Comparison of ENCODE assay signal across 23 cellular contexts in the genomic region with DNA sequence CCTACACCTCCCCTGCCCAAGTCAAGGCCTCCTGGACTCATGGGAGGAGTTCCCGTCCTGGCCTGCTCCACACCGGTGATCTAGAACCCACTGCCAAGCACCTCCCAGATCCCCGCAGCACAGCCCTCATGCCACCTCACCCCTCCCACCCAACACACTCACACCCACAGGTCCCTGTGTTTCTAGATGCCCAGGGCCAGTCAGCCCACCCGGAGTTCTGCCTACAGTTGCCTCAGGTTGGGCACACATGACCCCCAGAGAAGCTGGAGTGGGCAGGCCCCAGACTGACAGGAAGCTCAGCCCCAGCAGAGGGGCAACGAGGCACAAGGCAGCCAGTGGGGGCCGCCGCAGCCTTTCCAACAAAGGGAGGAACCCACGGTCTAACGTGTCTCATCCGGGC. TPM values are rescaled to one million over a fixed set of nuclear protein-coding genes. Genes with fewer than 3 reads are reported as not detected.
DNase-seq lines count a peak whose midpoint lies in the region; FAIRE-seq and TF ChIP-seq lines count a peak whose summit lies in the region.
"Had no signal": no experiment of that assay in that cellular context is flagged by ENCODE, and none has a peak within 500 bp of the region (broad histone marks: within the 10 kb centered on the region; RNA-seq: fewer than 3 reads in every experiment).

No MANE protein-coding gene starts in this region.

- no peak overlapping the region for H3K27ac Mint-ChIP-seq in Calu3 (ENCODE audit: unreplicated experiment)
- H3K27ac Mint-ChIP-seq: activated B cell treated with CpG ODN at 0.5 μM for 24 hours; activated naive CD8-positive, alpha-beta T cell treated with anti-CD3 and anti-CD28 coated beads, Interleukin-2, amount 50 U/mL, for 24 hours had no signal

- H3K4me1 ChIP-seq in BLaER1 (peaks cover 94% of the 10 kb centered on the region), H1 (replicated peaks in 1 of 4; ENCODE audit: control insufficient read depth in 3 of 4, insufficient read depth in 4 of 4, low read length in 3 of 4) (peaks cover 6 to 12% (median 10%) of the 10 kb centered on the region in 4 experiments; a peak in 6 of 7 replicates)

- H2BK120ac ChIP-seq in H1 (replicated peaks; ENCODE audit: low read depth, low read length), result no peak overlapping the region

- TF ChIP-seq CTCF in HL-60 (IDR thresholded peaks at IDR 0.05; ENCODE audit: insufficient read depth, low read length) (no peak), H1 (IDR thresholded peaks at IDR 0.05; ENCODE audit: control extremely low read depth in 1 of 3, insufficient read depth in 1 of 3, low read depth in 1 of 3, low read length in 3 of 3) (no peak), GM20000 (IDR thresholded peaks at IDR 0.05; ENCODE audit: extremely low read depth, missing control alignments) (no peak), Calu3 (IDR thresholded peaks at IDR 0.05; ENCODE audit: unreplicated experiment) (no peak)

- no peak overlapping the region for H4K8ac ChIP-seq in H1 (ENCODE audit: extremely low read depth, insufficient read depth, low read length)

- TF ChIP-seq RAD21 in H1 (IDR thresholded peaks at IDR 0.05 in 1 of 2, conservative IDR thresholded peaks at IDR 0.05 in 1 of 2; ENCODE audit: low read depth in 2 of 2, low read length in 2 of 2), result peak in 1 of 2 experiments; percentile 14; a peak in 1 of 4 replicates

- CTCF ChIA-PET in H1 (lab: Charles Lee; ENCODE audit: partially characterized antibody), result interaction anchor here (0.7 to 3.8 kb wide), 10 partner anchors 8 to 254 kb away, joined by 3 to 45 read pairs (median 4); no protein-coding TSS in a partner anchor
- CTCF ChIA-PET in Calu3 (lab: Charles Lee), result no interaction called here

- no peaks in the 10 kb centered on the region for H3K36me3 Mint-ChIP-seq in Calu3 (ENCODE audit: insufficient read depth, unreplicated experiment)

- no peak for FAIRE-seq in H1 (lab: Jason Lieb, UNC)

- no peak overlapping the region for H4K91ac ChIP-seq in H1 (replicated peaks; ENCODE audit: insufficient read length, low read length)

- H3K56ac ChIP-seq in H1 (replicated peaks; ENCODE audit: insufficient read length, low read depth, low read length), result no peak overlapping the region

- H3K27ac ChIP-seq in BLaER1 (peak overlapping the region; percentile 100), HL-60 (replicated peaks) (peak overlapping the region; percentile 0), H1 (ENCODE audit: low read depth, low read length) (no peak overlapping the region)
- H3K27ac ChIP-seq: epithelial cell of prostate, PC-9 had no signal

- H3K27me3 ChIP-seq in BLaER1 (no peaks in the 10 kb centered on the region), HL-60 (ENCODE audit: insufficient read depth, poor library complexity, severe bottlenecking) (no peaks in the 10 kb centered on the region), H1 (replicated peaks in 1 of 4; ENCODE audit: control insufficient read depth in 3 of 4, extremely low read depth in 1 of 4, insufficient read depth in 3 of 4, low read length in 3 of 4) (no peaks in the 10 kb centered on the region)
- H3K27me3 ChIP-seq: dorsolateral prefrontal cortex had no signal

- 0 out of 2 replicates have a peak overlapping the region, but pooled peaks have one; percentile 46 for H2BK15ac ChIP-seq in H1 (ENCODE audit: low read length)

- H3K9me3 ChIP-seq in BLaER1 (no peaks in the 10 kb centered on the region), H1 (ENCODE audit: insufficient read depth in 2 of 2, low read depth in 1 of 2, low read length in 1 of 2) (no peaks in the 10 kb centered on the region)

- no peak overlapping the region for H2BK20ac ChIP-seq in H1 (ENCODE audit: low read length)

- H3K23ac ChIP-seq in H1 (ENCODE audit: insufficient read length), result no peak overlapping the region

- no TSS peak for BruUV-seq in Calu3 (replicated peaks; lab: Mats Ljungman, UMichigan)

- H2AFZ ChIP-seq in H1 (ENCODE audit: low read length), result no peak overlapping the region
- H2AFZ ChIP-seq: PC-9 had no signal

- H3K79me2 ChIP-seq in H1 (ENCODE audit: control insufficient read depth in 1 of 2, insufficient read depth in 2 of 2, low read length in 2 of 2), result peaks cover 0 to 77% of the 10 kb centered on the region in 2 experiments; a peak in 3 of 4 replicates

- no peaks in the 10 kb centered on the region for H3K27me3 Mint-ChIP-seq in Calu3 (ENCODE audit: unreplicated experiment)
- H3K27me3 Mint-ChIP-seq: activated B cell treated with CpG ODN at 0.5 μM for 24 hours; activated naive CD8-positive, alpha-beta T cell treated with anti-CD3 and anti-CD28 coated beads, Interleukin-2, amount 50 U/mL, for 24 hours had no signal

- DNase-seq in HL-60 (ENCODE audit: low read depth in 1 of 2, low spot score in 1 of 2) (no peak), H1 (ENCODE audit: low read depth in 1 of 2, low spot score in 2 of 2) (no peak), posterior vena cava (ENCODE audit: low spot score) (peak; percentile 67), AG20443 (ENCODE audit: low spot score) (no peak), NCI-H226 (no peak), GM20000 (ENCODE audit: low spot score) (no peak), Calu3 (no peak)
- DNase-seq: activated B cell treated with CpG ODN at 0.5 μM for 24 hours; activated naive CD8-positive, alpha-beta T cell treated with anti-CD3 and anti-CD28 coated beads, Interleukin-2, amount 50 U/mL, for 24 hours; activated T-cell treated with anti-CD3 and anti-CD28 coated beads, Interleukin-2, amount 50 U/mL, for 48 hours; foreskin melanocyte; NCI-H1417 treated with DMSO at 0.1 percent for 48 hours; NCI-H2171; NCI-H69 had no signal

- no peak overlapping the region for H3K4me3 Mint-ChIP-seq in Calu3 (ENCODE audit: low read depth, unreplicated experiment)
- H3K4me3 Mint-ChIP-seq: activated B cell treated with CpG ODN at 0.5 μM for 24 hours; activated naive CD8-positive, alpha-beta T cell treated with anti-CD3 and anti-CD28 coated beads, Interleukin-2, amount 50 U/mL, for 24 hours; neural crest cell had no signal

- H4K20me1 ChIP-seq in BLaER1, result no peaks in the 10 kb centered on the region; the same call in 1 of the 2 replicates
- H4K20me1 ChIP-seq in H1 (replicated peaks in 1 of 2; ENCODE audit: control insufficient read depth in 1 of 2, insufficient read depth in 2 of 2, low read length in 2 of 2), result peaks cover 6 to 27% of the 10 kb centered on the region in 2 experiments

- H3K9me3 Mint-ChIP-seq in Calu3 (ENCODE audit: low read depth, unreplicated experiment), result no peaks in the 10 kb centered on the region
- H3K9me3 Mint-ChIP-seq: activated B cell treated with CpG ODN at 0.5 μM for 24 hours; activated naive CD8-positive, alpha-beta T cell treated with anti-CD3 and anti-CD28 coated beads, Interleukin-2, amount 50 U/mL, for 24 hours; neural crest cell had no signal

- H2AK5ac ChIP-seq in H1 (ENCODE audit: low read depth, low read length), result no peak overlapping the region

- H3K9ac ChIP-seq in BLaER1, result peak overlapping the region; percentile 92
- no peak overlapping the region for H3K9ac ChIP-seq in H1 (replicated peaks in 1 of 4; ENCODE audit: extremely low read depth in 1 of 4, low read depth in 3 of 4, low read length in 3 of 4)

- peak overlapping the region; percentile 27 for H3K4me3 ChIP-seq in BLaER1
- H3K4me3 ChIP-seq in HL-60 (replicated peaks; ENCODE audit: insufficient read depth, low read length), result no peak overlapping the region
- no peak overlapping the region for H3K4me3 ChIP-seq in H1 (ENCODE audit: extremely low read depth in 1 of 4, insufficient read depth in 2 of 4, low read depth in 3 of 4, low read length in 4 of 4)
- H3K4me3 ChIP-seq: dorsolateral prefrontal cortex, PC-9 had no signal

- no peak overlapping the region for H3K18ac ChIP-seq in H1 (ENCODE audit: extremely low read depth, low read length)

- peak overlapping the region; percentile 96 for H3K4me2 ChIP-seq in BLaER1
- H3K4me2 ChIP-seq in H1 (ENCODE audit: insufficient read depth in 1 of 2, low read depth in 2 of 2, low read length in 2 of 2), result no peak overlapping the region
- H3K4me2 ChIP-seq: PC-9 had no signal

- no peak overlapping the region for H3K14ac ChIP-seq in H1 (ENCODE audit: insufficient read length)

- H3K36me3 ChIP-seq in BLaER1 (peaks cover 34% of the 10 kb centered on the region), H1 (ENCODE audit: control insufficient read depth in 2 of 4, insufficient read depth in 4 of 4, low read length in 3 of 4) (no peaks in the 10 kb centered on the region; a peak in 2 of 8 replicates)

- intact Hi-C loops in posterior vena cava (cut with DNase I) (no loop called here), Calu3 (cut with micrococcal nuclease; ENCODE audit: unreplicated experiment) (loop anchor here (10.0 kb wide), 1 partner anchor 252 kb away; no protein-coding TSS in a partner anchor)

- no peak overlapping the region for H4K5ac ChIP-seq in H1 (ENCODE audit: insufficient read length, low read depth, low read length)

- no peaks in the 10 kb centered on the region for H3K23me2 ChIP-seq in H1 (ENCODE audit: low read depth, low read length)

- no peak overlapping the region for H2BK12ac ChIP-seq in H1 (ENCODE audit: low read depth, low read length)

- POLR2A ChIA-PET in H1 (lab: Charles Lee; ENCODE audit: partially characterized antibody), result interaction anchor here (0.6 to 1.2 kb wide), 3 partner anchors 29 to 306 kb away, joined by 3 read pairs; no protein-coding TSS in a partner anchor

- H2BK5ac ChIP-seq in H1 (ENCODE audit: low read depth, low read length), result peak overlapping the region; percentile 66

- 87% methylated on average over 10 of the region's 10 CpGs; no CpG with 5 or more reads in 1 of the 2 experiments for WGBS in H1 (ENCODE audit: extremely low coverage in 1 of 2, insufficient coverage in 1 of 2, insufficient read length in 1 of 2, insufficient replicate concordance in 2 of 2, low coverage in 1 of 2, low lambda C conversion rate in 2 of 2, missing lambda C conversion rate in 1 of 2), 2 experiments

- H3K4ac ChIP-seq in H1 (replicated peaks; ENCODE audit: insufficient read length, low read depth, low read length), result no peak overlapping the region

- peaks cover 31% of the 10 kb centered on the region for H3K79me1 ChIP-seq in H1 (ENCODE audit: low read depth, low read length)

- H3K4me1 Mint-ChIP-seq in Calu3 (ENCODE audit: low read depth, unreplicated experiment), result no peaks in the 10 kb centered on the region

- TF ChIP-seq EP300 in H1 (IDR thresholded peaks at IDR 0.05; ENCODE audit: borderline replicate concordance in 1 of 2, low read depth in 2 of 2, low read length in 2 of 2), result no peak

- no peak for TF ChIP-seq POLR2A in H1 (IDR thresholded peaks at IDR 0.05; ENCODE audit: control extremely low read depth in 1 of 2, low read depth in 2 of 2, low read length in 2 of 2)

RNA-seq across cellular contexts. Expression of gene RRBP1, which starts 29.6 kb away (rescaled TPM):
- total RNA-seq in H1 (2021; fragmentation: NEBNext Ultra II Directional; extraction: Animal tissue kit (Norgen Biotek cat#: 25700)), result 153 and 157 TPM in 2 replicates
- polyA plus RNA-seq in H1 (2011; rRNA removed), result 15.9 and 20.2 TPM in 2 replicates
- 37.4 TPM for polyA plus RNA-seq in H1 (2011; cell fraction: cytosol; rRNA removed)
- polyA plus RNA-seq in H1 (2011; cell fraction: nucleus; rRNA removed), result 71.6 TPM
- 82.9 to 111 TPM (median 107 TPM) in 4 replicates for polyA plus RNA-seq in H1 (2012, experiment 1 of 2)
- polyA plus RNA-seq in H1 (2012, experiment 2 of 2), result 24.2 TPM
- 178 TPM for polyA plus RNA-seq in H1 (2013, experiment 1 of 2)
- 185 TPM for polyA plus RNA-seq in H1 (2013, experiment 2 of 2)
- polyA minus RNA-seq in H1 (2011; rRNA and poly(A)+ RNA removed), result 25.7 and 32.9 TPM in 2 replicates
- polyA minus RNA-seq in H1 (2011; cell fraction: cytosol; rRNA and poly(A)+ RNA removed), result 45.1 TPM
- 40.6 TPM for polyA minus RNA-seq in H1 (2011; cell fraction: nucleus; rRNA and poly(A)+ RNA removed)
- total RNA-seq in posterior vena cava (100 to 1,000 TPM; 128 TPM), Calu3 (2022) (45.3 and 56.8 TPM in 2 replicates)

RNA-seq across cellular contexts. Expression of gene BANF2, which starts 47.4 kb away (rescaled TPM):
- total RNA-seq in H1 (2021; fragmentation: NEBNext Ultra II Directional; extraction: Animal tissue kit (Norgen Biotek cat#: 25700)), result not detected in 2 replicates
- polyA plus RNA-seq in H1 (2011; rRNA removed), result not detected in 2 replicates
- polyA plus RNA-seq in H1 (2011; cell fraction: cytosol; rRNA removed), result not detected
- polyA plus RNA-seq in H1 (2011; cell fraction: nucleus; rRNA removed), result not detected
- polyA plus RNA-seq in H1 (2012, experiment 1 of 2), result not detected in 4 replicates
- polyA plus RNA-seq in H1 (2012, experiment 2 of 2), result not detected
- polyA plus RNA-seq in H1 (2013, experiment 1 of 2), result not detected
- polyA plus RNA-seq in H1 (2013, experiment 2 of 2), result not detected
- polyA minus RNA-seq in H1 (2011; rRNA and poly(A)+ RNA removed), result not detected in 2 replicates
- polyA minus RNA-seq in H1 (2011; cell fraction: cytosol; rRNA and poly(A)+ RNA removed), result not detected
- not detected for polyA minus RNA-seq in H1 (2011; cell fraction: nucleus; rRNA and poly(A)+ RNA removed)
- total RNA-seq in posterior vena cava (not detected), Calu3 (2022) (not detected in 2 replicates)
- total RNA-seq: activated B cell treated with CpG ODN at 0.5 μM for 24 hours; dorsolateral prefrontal cortex; kidney epithelial cell; neural crest cell; PC-9; pulmonary artery endothelial cell; SK-MEL-5; T-helper 2 cell treated with Interferon-gamma antibody and Interleukin-4, amounts not matched to agents 100 ng/mL and 5 ng/mL, for 36 hours had no signal
